8 cellular contexts compared by ENCODE assay signal in the genomic region with DNA sequence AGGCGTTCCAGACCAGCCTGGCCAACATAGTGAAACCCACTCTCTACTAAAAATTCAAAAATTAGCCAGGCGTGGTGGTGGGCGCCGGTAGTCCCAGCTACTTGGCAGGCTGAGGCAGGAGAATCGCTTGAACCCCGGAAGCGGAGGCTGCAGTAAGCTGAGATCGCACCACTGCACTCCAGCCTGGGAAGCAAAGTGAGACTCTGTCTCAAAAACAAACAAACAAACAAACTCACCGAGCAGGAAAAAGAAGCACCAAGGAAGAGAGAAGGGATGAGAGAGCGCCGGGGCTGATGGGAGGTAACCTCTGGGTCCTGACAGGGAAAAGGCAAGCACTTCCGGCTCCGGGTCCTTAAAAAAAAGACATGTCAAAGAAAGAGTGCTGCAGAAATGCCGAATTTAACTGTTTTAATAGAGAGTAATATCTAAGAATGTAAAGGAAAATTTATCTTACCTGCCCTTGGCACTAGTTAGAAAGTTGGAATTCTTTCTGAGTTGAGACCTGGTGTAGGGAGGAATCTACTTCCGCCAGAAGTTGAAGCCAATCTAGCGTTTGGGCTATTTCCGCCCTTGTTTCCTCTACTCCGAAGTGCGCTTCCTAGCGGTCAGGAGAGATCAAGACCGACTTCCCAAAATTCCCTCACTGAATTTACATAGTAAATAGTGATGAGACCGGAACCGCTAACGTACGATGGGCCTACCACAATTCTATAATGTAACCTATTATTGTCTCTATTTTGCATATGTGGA. TPM values are rescaled to one million over a fixed set of nuclear protein-coding genes. Genes with fewer than 3 reads are reported as not detected.
DNase-seq lines count a peak whose midpoint lies in the region; ATAC-seq and TF ChIP-seq lines count a peak whose summit lies in the region.

No MANE protein-coding gene starts in this region.

- CTCF ChIA-PET in naive thymus-derived CD4-positive, alpha-beta T cell (lab: Charles Lee) = interaction anchor here (0.6 to 1.8 kb wide), 6 partner anchors 9 to 210 kb away, joined by 4 to 8 read pairs (median 4); a partner anchor contains a TSS

- H4K20me1 ChIP-seq in KMS-11 (ENCODE audit: insufficient read depth) (no peaks in the 10 kb centered on the region), fibroblast of lung (ENCODE audit: control insufficient read depth, extremely low read depth, insufficient read depth, low read length) (no peaks in the 10 kb centered on the region)

- H3K4me3 ChIP-seq in KMS-11 (IDR thresholded peaks at IDR 0.05; ENCODE audit: insufficient read depth, low read depth, low read length) = peak overlapping the region; percentile 98
- peak overlapping the region; percentile 62 to 88 (median 80) for H3K4me3 ChIP-seq in Peyer's patch
- H3K4me3 ChIP-seq in fibroblast of lung (replicated peaks in 1 of 4; ENCODE audit: control extremely low read depth in 1 of 4, insufficient read depth in 1 of 4, low read depth in 3 of 4, low read length in 4 of 4) = peak overlapping the region; percentile 89 to 96 (median 90)
- H3K4me3 ChIP-seq in naive thymus-derived CD4-positive, alpha-beta T cell (ENCODE audit: low read length) = peak overlapping the region; percentile 70

- peak overlapping the region; percentile 69 for H3K9ac ChIP-seq in KMS-11
- H3K9ac ChIP-seq in fibroblast of lung (ENCODE audit: insufficient read depth, low read length) = peak overlapping the region; percentile 82

- no peaks in the 10 kb centered on the region for H3K9me3 ChIP-seq in Peyer's patch
- H3K9me3 ChIP-seq in fibroblast of lung (ENCODE audit: control insufficient read depth, insufficient read depth, low read depth, low read length) = no peaks in the 10 kb centered on the region
- no peaks in the 10 kb centered on the region for H3K9me3 ChIP-seq in naive thymus-derived CD4-positive, alpha-beta T cell (ENCODE audit: control insufficient read depth in 2 of 3, low read length in 3 of 3)

- peak overlapping the region; percentile 84 for H2AFZ ChIP-seq in KMS-11 (ENCODE audit: low read depth)
- H2AFZ ChIP-seq in fibroblast of lung (ENCODE audit: low read length) = peak overlapping the region; percentile 91

- TF ChIP-seq CTCF in KMS-11 (conservative IDR thresholded peaks at IDR 0.05; ENCODE audit: low read depth, low read length) (peak; percentile 91), Peyer's patch (IDR thresholded peaks at IDR 0.05) (peak; percentile 45 to 91 (median 76)), fibroblast of lung (conservative IDR thresholded peaks at IDR 0.05 in 1 of 2, IDR thresholded peaks at IDR 0.05 in 1 of 2; ENCODE audit: low read depth in 1 of 2, low read length in 2 of 2) (peak; percentile 68 to 89)

- H3K4me2 ChIP-seq in KMS-11 = peak overlapping the region; percentile 95
- H3K4me2 ChIP-seq in fibroblast of lung (ENCODE audit: extremely low read depth, insufficient read depth, low read length) = peak overlapping the region; percentile 82

- POLR2A ChIA-PET in naive thymus-derived CD4-positive, alpha-beta T cell (lab: Charles Lee) = interaction anchor here (0.5 to 1.9 kb wide), 6 partner anchors 10 to 93 kb away, joined by 3 to 6 read pairs (median 4); a partner anchor contains a TSS

- H3K27ac ChIP-seq in KMS-11 (peak overlapping the region; percentile 51), Peyer's patch (peak overlapping the region; percentile 78 to 86 (median 83)), fibroblast of lung (ENCODE audit: insufficient read depth, low read length) (peak overlapping the region; percentile 97)
- peak overlapping the region; percentile 88 for H3K27ac ChIP-seq in naive thymus-derived CD4-positive, alpha-beta T cell (ENCODE audit: low read depth, low read length)

- H3K9me3 Mint-ChIP-seq in naive thymus-derived CD4-positive, alpha-beta T cell = no peaks in the 10 kb centered on the region
- peaks cover 0 to 3% of the 10 kb centered on the region in 2 donors for H3K9me3 Mint-ChIP-seq in stimulated activated naive B cell treated with anti-CD40 and anti-IgM and Interleukin-4, amounts not matched to agents 10 μg/mL and 1 μg/mL and 100 μg/mL, for 72 hours

- H3K4me1 Mint-ChIP-seq in naive thymus-derived CD4-positive, alpha-beta T cell = peaks cover 23 to 47% (median 37%) of the 10 kb centered on the region in 7 donors
- peaks cover 30 to 38% of the 10 kb centered on the region in 2 donors for H3K4me1 Mint-ChIP-seq in stimulated activated naive B cell treated with anti-CD40 and anti-IgM and Interleukin-4, amounts not matched to agents 10 μg/mL and 1 μg/mL and 100 μg/mL, for 72 hours

- H3K27ac Mint-ChIP-seq in naive thymus-derived CD4-positive, alpha-beta T cell = peak overlapping the region; percentile 94 to 100 (median 98)
- peak overlapping the region; percentile 96 for H3K27ac Mint-ChIP-seq in stimulated activated naive B cell treated with anti-CD40 and anti-IgM and Interleukin-4, amounts not matched to agents 10 μg/mL and 1 μg/mL and 100 μg/mL, for 72 hours

- H3K27me3 Mint-ChIP-seq in naive thymus-derived CD4-positive, alpha-beta T cell = no peaks in the 10 kb centered on the region
- H3K27me3 Mint-ChIP-seq in stimulated activated naive B cell treated with anti-CD40 and anti-IgM and Interleukin-4, amounts not matched to agents 10 μg/mL and 1 μg/mL and 100 μg/mL, for 72 hours = no peaks in the 10 kb centered on the region

- H3K36me3 ChIP-seq in KMS-11 (ENCODE audit: insufficient read depth) = no peaks in the 10 kb centered on the region
- no peaks in the 10 kb centered on the region for H3K36me3 ChIP-seq in Peyer's patch
- H3K36me3 ChIP-seq in fibroblast of lung (ENCODE audit: control insufficient read depth, insufficient read depth, low read length) = no peaks in the 10 kb centered on the region
- H3K36me3 ChIP-seq in naive thymus-derived CD4-positive, alpha-beta T cell (ENCODE audit: control insufficient read depth in 2 of 3, insufficient read depth in 3 of 3, low read length in 3 of 3) = peaks cover 0 to 30% (median 0%) of the 10 kb centered on the region in 3 experiments

- ATAC-seq in GM21737 (IDR thresholded peaks at IDR 0.05; ENCODE audit: unreplicated experiment) = peak; percentile 74
- ATAC-seq in naive thymus-derived CD4-positive, alpha-beta T cell = peak; percentile 91
- peak; percentile 71 to 81 for ATAC-seq in stimulated activated naive B cell treated with anti-CD40 and anti-IgM and Interleukin-4, amounts not matched to agents 10 μg/mL and 1 μg/mL and 100 μg/mL, for 72 hours (replicated peaks)

- H3K4me3 Mint-ChIP-seq in naive thymus-derived CD4-positive, alpha-beta T cell = peak overlapping the region; percentile 89 to 100 (median 97)
- peak overlapping the region; percentile 95 to 98 for H3K4me3 Mint-ChIP-seq in stimulated activated naive B cell treated with anti-CD40 and anti-IgM and Interleukin-4, amounts not matched to agents 10 μg/mL and 1 μg/mL and 100 μg/mL, for 72 hours

- H3K79me2 ChIP-seq in KMS-11 (ENCODE audit: insufficient read depth, low read depth) (peaks cover 25% of the 10 kb centered on the region), fibroblast of lung (ENCODE audit: control insufficient read depth, insufficient read depth, low read length) (peaks cover 46% of the 10 kb centered on the region)

- intact Hi-C loops in naive thymus-derived CD4-positive, alpha-beta T cell (cut with micrococcal nuclease) = loop anchor here (1.0 to 5.0 kb wide), 12 partner anchors 29 to 782 kb away; a partner anchor contains a TSS

- no peak for TF ChIP-seq POLR2A in Peyer's patch (IDR thresholded peaks at IDR 0.05)

- H3K27me3 ChIP-seq in KMS-11 (ENCODE audit: insufficient read depth, low read depth) = no peaks in the 10 kb centered on the region
- H3K27me3 ChIP-seq in Peyer's patch = no peaks in the 10 kb centered on the region
- no peaks in the 10 kb centered on the region for H3K27me3 ChIP-seq in fibroblast of lung (ENCODE audit: control insufficient read depth, insufficient read depth, low read length)
- H3K27me3 ChIP-seq in naive thymus-derived CD4-positive, alpha-beta T cell (ENCODE audit: control insufficient read depth in 2 of 2, insufficient read depth in 2 of 2, low read length in 2 of 2) = no peaks in the 10 kb centered on the region

- H3K4me1 ChIP-seq in KMS-11 (ENCODE audit: low read depth, poor library complexity, severe bottlenecking) (peaks cover 17% of the 10 kb centered on the region), Peyer's patch (peaks cover 0 to 9% (median 4%) of the 10 kb centered on the region in 4 donors), fibroblast of lung (ENCODE audit: control insufficient read depth, extremely low read depth, insufficient read depth, low read length) (no peaks in the 10 kb centered on the region)
- H3K4me1 ChIP-seq in naive thymus-derived CD4-positive, alpha-beta T cell (ENCODE audit: control insufficient read depth in 2 of 2, insufficient read depth in 2 of 2, low read length in 2 of 2) = peaks cover 10 to 13% of the 10 kb centered on the region in 2 donors

- peaks cover 0 to 9% (median 4%) of the 10 kb centered on the region in 5 donors for H3K36me3 Mint-ChIP-seq in naive thymus-derived CD4-positive, alpha-beta T cell
- H3K36me3 Mint-ChIP-seq in stimulated activated naive B cell treated with anti-CD40 and anti-IgM and Interleukin-4, amounts not matched to agents 10 μg/mL and 1 μg/mL and 100 μg/mL, for 72 hours = peaks cover 10 to 25% of the 10 kb centered on the region in 2 donors

- peak; percentile 95 for DNase-seq in Daoy (ENCODE audit: low read depth)
- peak; percentile 73 to 94 (median 74) for DNase-seq in Peyer's patch
- peak; percentile 53 for DNase-seq in activated T-helper 1 cell treated with Interleukin-2 at 50 U/mL for 16 hours (ENCODE audit: low read depth)
- DNase-seq in fibroblast of lung (ENCODE audit: low read depth in 2 of 2) = peak; percentile 98
- peak; percentile 34 to 89 (median 81) for DNase-seq in naive thymus-derived CD4-positive, alpha-beta T cell
- peak; percentile 73 for DNase-seq in stimulated activated naive B cell treated with anti-CD40 and anti-IgM and Interleukin-4, amounts not matched to agents 10 μg/mL and 1 μg/mL and 100 μg/mL, for 72 hours

RNA-seq across cellular contexts. Expression of a gene that starts 29.1 kb away (rescaled TPM):
- total RNA-seq in Daoy (2014; rRNA removed; shearing (Covaris generic)) = not detected in 2 replicates
- total RNA-seq in Peyer's patch (under 1 TPM in 1 of 4 donors, not detected in 3; 0.54 TPM), fibroblast of lung (under 0.01 and 0.17 TPM in 2 replicates)
- polyA plus RNA-seq in fibroblast of lung = 0.07 TPM in 1 of 2 replicates, not detected in the other
- 0.03 and 0.14 TPM in 2 replicates for polyA plus RNA-seq in fibroblast of lung (2012)
- polyA minus RNA-seq in fibroblast of lung (ENCODE audit: low replicate concordance) = not detected in 2 replicates
- 1 to 10 TPM; 1.5 to 2.7 (median 2.3) TPM for total RNA-seq in naive thymus-derived CD4-positive, alpha-beta T cell
- under 1 TPM in 1 of 2 donors, not detected in 1; 0.31 TPM for polyA plus RNA-seq in naive thymus-derived CD4-positive, alpha-beta T cell

RNA-seq across cellular contexts. Expression of a gene that starts 40.4 kb away (rescaled TPM):
- total RNA-seq in Daoy (2014; rRNA removed; shearing (Covaris generic)) = 25.7 and 34.3 TPM in 2 replicates
- 100 to 1,000 TPM in 1 of 4 donors, 10 to 100 TPM in 3; 19.8 to 106 (median 38.3) TPM for total RNA-seq in Peyer's patch
- total RNA-seq in fibroblast of lung = 35.2 and 35.5 TPM in 2 replicates
- polyA plus RNA-seq in fibroblast of lung = 24.6 and 27.4 TPM in 2 replicates
- polyA plus RNA-seq in fibroblast of lung (2012) = 16.2 and 16.7 TPM in 2 replicates
- 1.2 and 4.8 TPM in 2 replicates for polyA minus RNA-seq in fibroblast of lung (ENCODE audit: low replicate concordance)
- total RNA-seq in naive thymus-derived CD4-positive, alpha-beta T cell = 10 to 100 TPM; 37.9 to 56.6 (median 53.1) TPM
- polyA plus RNA-seq in naive thymus-derived CD4-positive, alpha-beta T cell = 10 to 100 TPM; 45.2 to 46.9 TPM

RNA-seq across cellular contexts. Expression of a gene that starts 40.7 kb away (rescaled TPM):
- 11.1 and 11.2 TPM in 2 replicates for total RNA-seq in Daoy (2014; rRNA removed; shearing (Covaris generic))
- 10 to 100 TPM; 10.9 to 85.0 (median 26.4) TPM for total RNA-seq in Peyer's patch
- total RNA-seq in fibroblast of lung = 16.9 and 27.2 TPM in 2 replicates
- 13.2 and 17.9 TPM in 2 replicates for polyA plus RNA-seq in fibroblast of lung
- 12.6 and 16.2 TPM in 2 replicates for polyA plus RNA-seq in fibroblast of lung (2012)
- 82.2 and 84.8 TPM in 2 replicates for polyA minus RNA-seq in fibroblast of lung (ENCODE audit: low replicate concordance)
- 10 to 100 TPM; 16.6 to 25.2 (median 18.8) TPM for total RNA-seq in naive thymus-derived CD4-positive, alpha-beta T cell
- 1 to 10 TPM; 3.3 to 9.8 TPM for polyA plus RNA-seq in naive thymus-derived CD4-positive, alpha-beta T cell

Comparison
In these comparisons a context has a peak if more than half of its experiments do, and no peak if none do; other contexts are left out.
1. Peak in every context shown above with its lines: DNase-seq, ATAC-seq, H3K4me3 ChIP-seq and H3K27ac ChIP-seq.